ENCODE assay signal across 17 cellular contexts in the genomic region with DNA sequence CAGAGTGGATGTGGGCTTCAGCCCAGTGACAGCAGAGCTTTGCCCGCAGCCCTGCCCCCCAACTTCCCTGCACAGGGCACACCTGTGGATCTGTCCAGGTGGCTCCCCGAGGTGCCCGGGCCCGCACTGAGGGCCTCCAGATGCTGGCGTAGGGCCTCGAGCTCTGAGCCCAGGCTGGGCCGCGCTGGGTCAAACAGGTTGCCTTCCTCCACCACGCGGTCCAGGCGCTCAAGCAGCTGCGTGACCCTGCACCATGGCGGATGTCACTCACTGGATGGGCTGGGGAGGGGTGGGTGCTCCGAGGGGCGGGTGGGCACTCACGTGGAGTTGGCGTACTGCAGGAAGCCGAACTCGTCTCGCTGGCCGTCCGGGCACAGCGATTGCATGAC. TPM values are rescaled to one million over a fixed set of nuclear protein-coding genes. Genes with fewer than 3 reads are reported as not detected.
A peak's percentile ranks its signal among the peaks of the same experiment; 100 is the strongest.
DNase-seq lines count a peak whose midpoint lies in the region; ATAC-seq, FAIRE-seq and TF ChIP-seq lines count a peak whose summit lies in the region.
"Had no signal": no experiment of that assay in that cellular context is flagged by ENCODE, and none has a peak within 500 bp of the region (broad histone marks: within the 10 kb centered on the region; RNA-seq: fewer than 3 reads in every experiment).

No MANE protein-coding gene starts in this region.

- no peaks in the 10 kb centered on the region for H4K20me1 ChIP-seq in keratinocyte (ENCODE audit: control insufficient read depth, extremely low read depth, insufficient read depth, low read length)

- no peak overlapping the region for H2AFZ ChIP-seq in keratinocyte (ENCODE audit: control insufficient read depth, low read length)

- peaks cover 2% of the 10 kb centered on the region for H3K4me1 Mint-ChIP-seq in glutamatergic neuron (ENCODE audit: low read depth, unreplicated experiment)

- peaks cover 22% of the 10 kb centered on the region for H3K4me1 ChIP-seq in Panc1 (ENCODE audit: control insufficient read depth, insufficient read depth, low read length)
- H3K4me1 ChIP-seq in keratinocyte (ENCODE audit: control insufficient read depth, extremely low read depth, insufficient read depth, low read length), result no peaks in the 10 kb centered on the region

- POLR2A ChIA-PET in Panc1 (lab: Charles Lee), result no interaction called here

- no peaks in the 10 kb centered on the region for H3K79me2 ChIP-seq in keratinocyte (ENCODE audit: control insufficient read depth, insufficient read depth, low read length)

- in situ Hi-C loops in Panc1 (cut with HindIII; ENCODE audit: low pct_unique_long_range_greater_than_20kb, low sequenced_read_pairs), result no loop called here

- TF ChIP-seq CTCF in Panc1 (IDR thresholded peaks at IDR 0.05) (no peak), keratinocyte (optimal IDR thresholded peaks at IDR 0.05 in 1 of 3, IDR thresholded peaks at IDR 0.05 in 1 of 3, conservative IDR thresholded peaks at IDR 0.05 in 1 of 3; ENCODE audit: extremely low read depth in 1 of 3, insufficient read depth in 2 of 3, low read length in 3 of 3) (no peak), glutamatergic neuron (IDR thresholded peaks at IDR 0.05; ENCODE audit: partially characterized antibody, unreplicated experiment) (no peak)

- BruUV-seq in Panc1 (replicated peaks; lab: Mats Ljungman, UMichigan), result no TSS peak

- no peaks in the 10 kb centered on the region for H3K36me3 Mint-ChIP-seq in glutamatergic neuron (ENCODE audit: unreplicated experiment)
- H3K36me3 Mint-ChIP-seq: naive B cell had no signal

- no peaks in the 10 kb centered on the region for H3K27me3 ChIP-seq in Panc1 (ENCODE audit: control insufficient read depth, insufficient read depth, low read length)
- peaks cover 15% of the 10 kb centered on the region for H3K27me3 ChIP-seq in keratinocyte (ENCODE audit: control insufficient read depth, extremely low read depth, insufficient read depth, low read length)

- H3K9me3 ChIP-seq in Panc1 (ENCODE audit: control insufficient read depth, insufficient read depth, low read depth, low read length) (no peaks in the 10 kb centered on the region), keratinocyte (ENCODE audit: control insufficient read depth, low read depth, low read length) (no peaks in the 10 kb centered on the region)
- H3K9me3 ChIP-seq: SJCRH30 had no signal

- intact Hi-C loops in Panc1 (cut with micrococcal nuclease; ENCODE audit: unreplicated experiment), result no loop called here

- H3K27ac ChIP-seq in Panc1 (ENCODE audit: low read length) (no peak overlapping the region), keratinocyte (ENCODE audit: control insufficient read depth, insufficient read depth, low read length) (no peak overlapping the region), temporal lobe (ENCODE audit: low read depth, low read length) (peak overlapping the region; percentile 100)
- H3K27ac ChIP-seq: SJCRH30 had no signal

- FAIRE-seq in keratinocyte (lab: Jason Lieb, UNC), result no peak

- H3K27me3 Mint-ChIP-seq in glutamatergic neuron (ENCODE audit: unreplicated experiment), result peaks cover 4% of the 10 kb centered on the region
- H3K27me3 Mint-ChIP-seq: activated CD8-positive, alpha-beta T cell treated with anti-CD3 and anti-CD28 coated beads for 36 hours; brain; effector memory CD8-positive, alpha-beta T cell; naive B cell had no signal

- dilution Hi-C loops in keratinocyte (cut with MboI; ENCODE audit: extremely low pct_ligation_motif_present, low sequenced_read_pairs), result no loop called here

- peaks cover 4% of the 10 kb centered on the region for H3K9me3 Mint-ChIP-seq in glutamatergic neuron (ENCODE audit: unreplicated experiment)
- H3K9me3 Mint-ChIP-seq: activated CD8-positive, alpha-beta T cell treated with anti-CD3 and anti-CD28 coated beads for 36 hours; brain; effector memory CD8-positive, alpha-beta T cell; naive B cell had no signal

- no peak for DNase-seq in Panc1 (ENCODE audit: low read depth, low spot score)
- no peak for DNase-seq in keratinocyte (ENCODE audit: low read depth, low spot score)
- no peak for DNase-seq in glutamatergic neuron
- DNase-seq: naive B cell, NCI-H1436 treated with DMSO at 0.1 percent for 48 hours, NCI-H510A treated with DMSO at 0.1 percent for 48 hours had no signal

- no peak overlapping the region for H3K4me3 Mint-ChIP-seq in glutamatergic neuron (ENCODE audit: unreplicated experiment)
- H3K4me3 Mint-ChIP-seq: activated CD8-positive, alpha-beta T cell treated with anti-CD3 and anti-CD28 coated beads for 36 hours; brain; CD14-positive monocyte; naive B cell had no signal

- H3K27ac Mint-ChIP-seq in glutamatergic neuron (ENCODE audit: unreplicated experiment), result no peak overlapping the region
- H3K27ac Mint-ChIP-seq: activated CD8-positive, alpha-beta T cell treated with anti-CD3 and anti-CD28 coated beads for 36 hours; brain had no signal

- no peaks in the 10 kb centered on the region for H3K9me1 ChIP-seq in keratinocyte (ENCODE audit: control insufficient read depth, extremely low read depth, insufficient read depth, low read length)

- H3K36me3 ChIP-seq in Panc1 (ENCODE audit: control insufficient read depth, insufficient read depth, low read length), result no peaks in the 10 kb centered on the region
- H3K36me3 ChIP-seq in keratinocyte (ENCODE audit: control insufficient read depth in 2 of 2, extremely low read depth in 1 of 2, insufficient read depth in 2 of 2, low read length in 2 of 2), result no peaks in the 10 kb centered on the region
- H3K36me3 ChIP-seq: SJCRH30 had no signal

- H3K4me3 ChIP-seq in Panc1 (ENCODE audit: low read depth in 2 of 2, low read length in 2 of 2) (no peak overlapping the region), keratinocyte (ENCODE audit: control insufficient read depth in 2 of 3, extremely low read depth in 1 of 3, insufficient read depth in 2 of 3, low read depth in 1 of 3, low read length in 3 of 3) (no peak overlapping the region)
- H3K4me3 ChIP-seq: SJCRH30 had no signal

- H3K9ac ChIP-seq in keratinocyte (ENCODE audit: control insufficient read depth, extremely low read depth, insufficient read depth, low read length), result no peak overlapping the region

- ATAC-seq in Panc1 (peak; percentile 6; the same call in 1 of the 2 replicates), HG03378 (IDR thresholded peaks at IDR 0.05; ENCODE audit: unreplicated experiment) (no peak)

- CTCF ChIA-PET in Panc1 (lab: Charles Lee), result interaction anchor here (0.6 kb wide), 1 partner anchor 24 kb away, joined by 4 read pairs; no protein-coding TSS in a partner anchor

- H3K4me2 ChIP-seq in keratinocyte (ENCODE audit: control insufficient read depth, extremely low read depth, insufficient read depth, low read depth, low read length), result peak overlapping the region; percentile 37

RNA-seq across cellular contexts. Expression of gene ABCA2, which starts 5.4 kb away (rescaled TPM):
- total RNA-seq in Panc1 (2021; ENCODE audit: unreplicated experiment), result 27.0 TPM
- 66.0 TPM for polyA plus RNA-seq in Panc1 (2012; ENCODE audit: insufficient read length)
- 1.3 to 4.2 TPM (median 1.4 TPM) in 3 replicates for polyA plus RNA-seq in keratinocyte
- polyA plus RNA-seq in keratinocyte (2011; ENCODE audit: low read depth), result 16.1 TPM
- polyA plus RNA-seq in keratinocyte (2011; cell fraction: cytosol; rRNA removed), result 1.1 and 2.1 TPM in 2 replicates
- polyA plus RNA-seq in keratinocyte (2011; cell fraction: nucleus; rRNA removed), result 13.2 and 21.6 TPM in 2 replicates
- polyA plus RNA-seq in keratinocyte (2012; ENCODE audit: low replicate concordance), result 3.5 and 8.9 TPM in 2 replicates
- 3.2 to 16.3 TPM (median 4.1 TPM) in 3 replicates for polyA minus RNA-seq in keratinocyte
- 13.2 TPM for polyA minus RNA-seq in keratinocyte (2011; cell fraction: cytosol; rRNA and poly(A)+ RNA removed)
- polyA minus RNA-seq in keratinocyte (2011; cell fraction: nucleus; rRNA and poly(A)+ RNA removed), result 12.9 and 16.3 TPM in 2 replicates
- 25.8 TPM for total RNA-seq in temporal lobe
- 70.7 TPM for total RNA-seq in glutamatergic neuron (ENCODE audit: unreplicated experiment)

RNA-seq across cellular contexts. Expression of gene FUT7, which starts 9.3 kb away (rescaled TPM):
- total RNA-seq in Panc1 (2021; ENCODE audit: unreplicated experiment) (not detected), temporal lobe (not detected), glutamatergic neuron (ENCODE audit: unreplicated experiment) (0.20 TPM)
- polyA plus RNA-seq in Panc1 (2012; ENCODE audit: insufficient read length), result not detected
- not detected in 3 replicates for polyA plus RNA-seq in keratinocyte
- polyA plus RNA-seq in keratinocyte (2011; ENCODE audit: low read depth), result not detected
- not detected in 2 replicates for polyA plus RNA-seq in keratinocyte (2011; cell fraction: cytosol; rRNA removed)
- polyA plus RNA-seq in keratinocyte (2011; cell fraction: nucleus; rRNA removed), result not detected in 2 replicates
- polyA plus RNA-seq in keratinocyte (2012; ENCODE audit: low replicate concordance), result not detected in 2 replicates
- polyA minus RNA-seq in keratinocyte, result not detected in 3 replicates
- polyA minus RNA-seq in keratinocyte (2011; cell fraction: cytosol; rRNA and poly(A)+ RNA removed), result not detected
- not detected in 2 replicates for polyA minus RNA-seq in keratinocyte (2011; cell fraction: nucleus; rRNA and poly(A)+ RNA removed)
- total RNA-seq: Calu3, left colon, pulmonary artery endothelial cell, SJCRH30, skeletal muscle tissue had no signal

RNA-seq across cellular contexts. Expression of gene NPDC1, which starts 23.4 kb away (rescaled TPM):
- total RNA-seq in Panc1 (2021; ENCODE audit: unreplicated experiment), result 43.5 TPM
- 73.8 TPM for polyA plus RNA-seq in Panc1 (2012; ENCODE audit: insufficient read length)
- 9.8 to 23.8 TPM (median 10.6 TPM) in 3 replicates for polyA plus RNA-seq in keratinocyte
- 24.0 TPM for polyA plus RNA-seq in keratinocyte (2011; ENCODE audit: low read depth)
- 5.1 and 22.1 TPM in 2 replicates for polyA plus RNA-seq in keratinocyte (2011; cell fraction: cytosol; rRNA removed)
- polyA plus RNA-seq in keratinocyte (2011; cell fraction: nucleus; rRNA removed), result 56.8 and 102 TPM in 2 replicates
- 25.1 and 32.5 TPM in 2 replicates for polyA plus RNA-seq in keratinocyte (2012; ENCODE audit: low replicate concordance)
- 2.6 to 5.8 TPM (median 3.4 TPM) in 3 replicates for polyA minus RNA-seq in keratinocyte
- 40.3 TPM for polyA minus RNA-seq in keratinocyte (2011; cell fraction: cytosol; rRNA and poly(A)+ RNA removed)
- 14.3 and 22.4 TPM in 2 replicates for polyA minus RNA-seq in keratinocyte (2011; cell fraction: nucleus; rRNA and poly(A)+ RNA removed)
- total RNA-seq in temporal lobe, result 24.6 TPM
- total RNA-seq in glutamatergic neuron (ENCODE audit: unreplicated experiment), result 260 TPM

RNA-seq across cellular contexts. Expression of gene CLIC3, which starts 26.2 kb away (rescaled TPM):
- total RNA-seq in Panc1 (2021; ENCODE audit: unreplicated experiment), result 6.2 TPM
- 28.3 TPM for polyA plus RNA-seq in Panc1 (2012; ENCODE audit: insufficient read length)
- 5.5 to 36.0 TPM (median 9.4 TPM) in 3 replicates for polyA plus RNA-seq in keratinocyte
- 24.5 TPM for polyA plus RNA-seq in keratinocyte (2011; ENCODE audit: low read depth)
- 11.0 and 44.2 TPM in 2 replicates for polyA plus RNA-seq in keratinocyte (2011; cell fraction: cytosol; rRNA removed)
- 12.5 and 21.9 TPM in 2 replicates for polyA plus RNA-seq in keratinocyte (2011; cell fraction: nucleus; rRNA removed)
- 19.4 and 127 TPM in 2 replicates for polyA plus RNA-seq in keratinocyte (2012; ENCODE audit: low replicate concordance)
- 1.1 to 5.3 TPM (median 2.4 TPM) in 3 replicates for polyA minus RNA-seq in keratinocyte
- 22.4 TPM for polyA minus RNA-seq in keratinocyte (2011; cell fraction: cytosol; rRNA and poly(A)+ RNA removed)
- 4.2 and 7.2 TPM in 2 replicates for polyA minus RNA-seq in keratinocyte (2011; cell fraction: nucleus; rRNA and poly(A)+ RNA removed)
- not detected for total RNA-seq in temporal lobe
- total RNA-seq in glutamatergic neuron (ENCODE audit: unreplicated experiment), result not detected
- total RNA-seq: activated CD8-positive, alpha-beta T cell treated with anti-CD3 and anti-CD28 coated beads for 36 hours; skeletal muscle tissue had no signal

RNA-seq across cellular contexts. Expression of gene PAXX, which starts 30.4 kb away (rescaled TPM):
- total RNA-seq in Panc1 (2021; ENCODE audit: unreplicated experiment), result 64.0 TPM
- 53.1 TPM for polyA plus RNA-seq in Panc1 (2012; ENCODE audit: insufficient read length)
- 11.2 to 14.6 TPM (median 13.6 TPM) in 3 replicates for polyA plus RNA-seq in keratinocyte
- polyA plus RNA-seq in keratinocyte (2011; ENCODE audit: low read depth), result 7.8 TPM
- polyA plus RNA-seq in keratinocyte (2011; cell fraction: cytosol; rRNA removed), result 3.6 and 10.1 TPM in 2 replicates
- polyA plus RNA-seq in keratinocyte (2011; cell fraction: nucleus; rRNA removed), result 25.9 and 35.5 TPM in 2 replicates
- 11.3 and 18.4 TPM in 2 replicates for polyA plus RNA-seq in keratinocyte (2012; ENCODE audit: low replicate concordance)
- polyA minus RNA-seq in keratinocyte, result 1.1 to 2.7 TPM (median 1.6 TPM) in 3 replicates
- polyA minus RNA-seq in keratinocyte (2011; cell fraction: cytosol; rRNA and poly(A)+ RNA removed), result 13.0 TPM
- polyA minus RNA-seq in keratinocyte (2011; cell fraction: nucleus; rRNA and poly(A)+ RNA removed), result 3.3 and 4.0 TPM in 2 replicates
- 14.8 TPM for total RNA-seq in temporal lobe
- 50.7 TPM for total RNA-seq in glutamatergic neuron (ENCODE audit: unreplicated experiment)
